Comparison of ENCODE assay signal across 20 cellular contexts in the genomic region with DNA sequence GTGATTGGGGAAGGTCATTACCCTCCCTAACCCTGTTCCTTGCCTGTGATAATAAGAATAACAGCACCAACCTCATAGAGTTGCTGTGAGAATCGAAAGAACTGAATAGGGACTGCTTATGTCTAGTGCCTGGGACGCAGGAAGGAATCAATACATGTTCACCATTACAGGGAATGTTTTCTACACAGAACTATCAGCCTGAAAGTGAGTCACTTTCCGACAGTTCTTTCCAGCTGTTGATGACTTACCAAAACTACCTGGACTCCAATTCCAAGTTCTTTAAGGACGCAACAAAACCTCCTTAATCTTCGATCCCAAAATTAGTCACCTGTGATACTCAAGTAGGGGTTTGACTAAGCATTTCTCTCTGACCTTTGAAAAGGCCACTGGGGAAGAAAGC. TPM values are rescaled to one million over a fixed set of nuclear protein-coding genes. Genes with fewer than 3 reads are reported as not detected.
A peak's percentile ranks its signal among the peaks of the same experiment; 100 is the strongest.
DNase-seq lines count a peak whose midpoint lies in the region; ATAC-seq and TF ChIP-seq lines count a peak whose summit lies in the region.
"Had no signal": no experiment of that assay in that cellular context is flagged by ENCODE, and none has a peak within 500 bp of the region (broad histone marks: within the 10 kb centered on the region; RNA-seq: fewer than 3 reads in every experiment).

No MANE protein-coding gene starts in this region.

- 69 to 82% (median 77%) methylated on average over 5 of the region's 5 CpGs for WGBS in heart left ventricle, 4 donors
- WGBS in right cardiac atrium, result 74% methylated on average over 5 of the region's 5 CpGs
- 66% methylated on average over 5 of the region's 5 CpGs for WGBS in esophagus muscularis mucosa
- WGBS in psoas muscle, 3 donors, result 42 to 68% (median 45%) methylated on average over 5 of the region's 5 CpGs

- no peak for ATAC-seq in heart left ventricle
- ATAC-seq in right cardiac atrium, result no peak
- ATAC-seq in psoas muscle, result no peak
- no peak for ATAC-seq in upper lobe of right lung
- ATAC-seq in GM21381 (IDR thresholded peaks at IDR 0.05; ENCODE audit: unreplicated experiment), result no peak

- TF ChIP-seq EP300 in esophagus muscularis mucosa (IDR thresholded peaks at IDR 0.05), result no peak

- peaks cover 0 to 58% (median 40%) of the 10 kb centered on the region in 12 donors for H3K4me1 ChIP-seq in heart left ventricle
- H3K4me1 ChIP-seq in right cardiac atrium (ENCODE audit: control insufficient read depth, insufficient read depth, low read length), result peaks cover 16% of the 10 kb centered on the region
- H3K4me1 ChIP-seq in esophagus muscularis mucosa, result peaks cover 45 to 64% (median 49%) of the 10 kb centered on the region in 4 donors
- peaks cover 95% of the 10 kb centered on the region for H3K4me1 ChIP-seq in psoas muscle
- peaks cover 26% of the 10 kb centered on the region for H3K4me1 ChIP-seq in upper lobe of right lung

- H3K27ac ChIP-seq in heart left ventricle (peak overlapping the region in 9 of 12 donors; percentile 0 to 84 (median 51)), right cardiac atrium (ENCODE audit: low read length) (no peak overlapping the region), esophagus muscularis mucosa (replicated peaks in 1 of 4) (peak overlapping the region in 3 of 4 donors; percentile 63 to 75 (median 68)), psoas muscle (peak overlapping the region; percentile 93), upper lobe of right lung (peak overlapping the region; percentile 72)
- H3K27ac ChIP-seq: C4-2B, SJSA1 had no signal

- H3K9me3 ChIP-seq in heart left ventricle (no peaks in the 10 kb centered on the region), right cardiac atrium (ENCODE audit: control insufficient read depth, low read length) (no peaks in the 10 kb centered on the region), esophagus muscularis mucosa (no peaks in the 10 kb centered on the region), psoas muscle (no peaks in the 10 kb centered on the region), upper lobe of right lung (no peaks in the 10 kb centered on the region)
- H3K9me3 ChIP-seq: Peyer's patch, SJSA1 had no signal

- intact Hi-C loops in heart left ventricle (cut with DNase I) (no loop called here), right cardiac atrium (cut with DNase I) (no loop called here), esophagus muscularis mucosa (cut with DNase I) (no loop called here), psoas muscle (cut with DNase I) (no loop called here), upper lobe of right lung (cut with DNase I) (no loop called here)

- no peak for DNase-seq in heart left ventricle
- DNase-seq in right cardiac atrium, result no peak
- no peak for DNase-seq in esophagus muscularis mucosa (ENCODE audit: extremely low spot score)
- DNase-seq in psoas muscle, result no peak
- DNase-seq in upper lobe of right lung, result no peak
- no peak for DNase-seq in germinal center (ENCODE audit: low spot score)
- DNase-seq in NCI-H774 (lab: John Stamatoyannopoulos, UW), result no peak
- DNase-seq: 8988T, DMS53, GF-D8, Karpas-422, NCI-H1694, NCI-H2081, NCI-H2171, NCI-H345, NCI-H524, Peyer's patch had no signal

- no peaks in the 10 kb centered on the region for H3K36me3 ChIP-seq in heart left ventricle
- no peaks in the 10 kb centered on the region for H3K36me3 ChIP-seq in esophagus muscularis mucosa
- no peaks in the 10 kb centered on the region for H3K36me3 ChIP-seq in psoas muscle (ENCODE audit: insufficient read depth in 1 of 2, low read depth in 1 of 2)
- no peaks in the 10 kb centered on the region for H3K36me3 ChIP-seq in upper lobe of right lung
- H3K36me3 ChIP-seq: Peyer's patch, SJSA1 had no signal

- no peaks in the 10 kb centered on the region for H3K27me3 ChIP-seq in heart left ventricle
- H3K27me3 ChIP-seq in right cardiac atrium (ENCODE audit: control insufficient read depth, insufficient read depth), result no peaks in the 10 kb centered on the region
- H3K27me3 ChIP-seq in esophagus muscularis mucosa, result no peaks in the 10 kb centered on the region
- H3K27me3 ChIP-seq in psoas muscle (ENCODE audit: insufficient read depth in 3 of 3, low read length in 2 of 3), result no peaks in the 10 kb centered on the region
- no peaks in the 10 kb centered on the region for H3K27me3 ChIP-seq in upper lobe of right lung
- H3K27me3 ChIP-seq: Peyer's patch, SJSA1 had no signal

- TF ChIP-seq POLR2A in heart left ventricle (IDR thresholded peaks at IDR 0.05) (no peak), esophagus muscularis mucosa (IDR thresholded peaks at IDR 0.05; ENCODE audit: low read depth) (no peak)

- H3K4me3 ChIP-seq in heart left ventricle (no peak overlapping the region), right cardiac atrium (ENCODE audit: low read length) (no peak overlapping the region), esophagus muscularis mucosa (no peak overlapping the region), psoas muscle (no peak overlapping the region), upper lobe of right lung (no peak overlapping the region)
- H3K4me3 ChIP-seq: Peyer's patch, SJSA1 had no signal

- TF ChIP-seq CTCF in heart left ventricle (IDR thresholded peaks at IDR 0.05) (no peak), esophagus muscularis mucosa (IDR thresholded peaks at IDR 0.05) (no peak), psoas muscle (IDR thresholded peaks at IDR 0.05) (no peak), upper lobe of right lung (IDR thresholded peaks at IDR 0.05) (no peak)

RNA-seq across cellular contexts. Expression of gene ZNF423, which starts 29.4 kb away (rescaled TPM):
- 10 to 100 TPM in 2 of 9 donors, 1 to 10 TPM in 7; 3.3 to 10.4 (median 7.3) TPM for total RNA-seq in heart left ventricle
- 1 to 10 TPM; 1.8 to 3.0 TPM for polyA plus RNA-seq in heart left ventricle
- total RNA-seq in right cardiac atrium, result 10 to 100 TPM; 11.4 to 22.2 (median 14.6) TPM
- 5.5 TPM for polyA plus RNA-seq in right cardiac atrium
- 10 to 100 TPM in 2 of 4 donors, 1 to 10 TPM in 2; 8.7 to 22.5 (median 10.3) TPM for total RNA-seq in esophagus muscularis mucosa
- 10 to 100 TPM; 14.4 to 30.7 (median 20.6) TPM for total RNA-seq in psoas muscle
- 1 to 10 TPM; 2.3 to 5.4 (median 4.4) TPM for polyA plus RNA-seq in psoas muscle
- 11.9 TPM for total RNA-seq in upper lobe of right lung
